ENCODE assay signal across 18 cellular contexts in the genomic region with DNA sequence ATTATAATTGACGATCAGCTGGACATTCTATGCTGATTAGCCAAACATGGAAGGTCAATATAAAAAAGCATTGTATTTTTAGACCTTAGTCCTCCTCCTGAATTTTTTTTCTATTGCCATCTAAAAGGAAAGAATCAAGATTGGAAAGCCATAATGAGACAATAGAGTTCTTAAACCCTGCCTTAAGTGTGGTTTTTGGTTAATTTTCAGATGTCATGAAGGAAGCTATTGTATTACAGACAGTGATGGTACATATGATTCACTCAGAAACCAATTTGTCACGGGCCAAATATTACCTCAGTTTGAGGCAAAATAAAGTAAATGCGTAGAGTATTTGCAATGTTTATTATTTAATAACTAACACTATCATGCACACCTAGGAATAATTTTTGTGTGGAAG.
A peak's percentile ranks its signal among the peaks of the same experiment; 100 is the strongest.
DNase-seq lines count a peak whose midpoint lies in the region; TF ChIP-seq lines count a peak whose summit lies in the region.
"Had no signal": no experiment of that assay in that cellular context is flagged by ENCODE, and none has a peak within 500 bp of the region (broad histone marks: within the 10 kb centered on the region; RNA-seq: fewer than 3 reads in every experiment).

No MANE protein-coding gene starts in this region.

- no peaks in the 10 kb centered on the region for H4K20me1 ChIP-seq in mammary epithelial cell (ENCODE audit: insufficient read depth, low read length)
- H4K20me1 ChIP-seq: BLaER1 had no signal

- no peaks in the 10 kb centered on the region for H3K9me3 ChIP-seq in mammary epithelial cell (replicated peaks; ENCODE audit: insufficient read depth, low read length)
- H3K9me3 ChIP-seq: BLaER1, HAP-1 had no signal

- H3K27me3 Mint-ChIP-seq in MCF 10A (ENCODE audit: insufficient read depth, unreplicated experiment): no peaks in the 10 kb centered on the region
- H3K27me3 Mint-ChIP-seq: B cell; CD4-positive, CD25-positive, alpha-beta regulatory T cell had no signal

- no peaks in the 10 kb centered on the region for H3K27me3 ChIP-seq in mammary epithelial cell (ENCODE audit: insufficient read depth, low read length)
- H3K27me3 ChIP-seq: BLaER1 had no signal

- no peaks in the 10 kb centered on the region for H3K79me2 ChIP-seq in mammary epithelial cell (ENCODE audit: insufficient read depth, low read length)

- H3K27ac Mint-ChIP-seq in MCF 10A (ENCODE audit: low read depth, unreplicated experiment): no peak overlapping the region
- H3K27ac Mint-ChIP-seq: B cell; CD4-positive, CD25-positive, alpha-beta regulatory T cell; CD8-positive, alpha-beta T cell; GM23338; HFFc6 had no signal

- WGBS in mammary epithelial cell (ENCODE audit: low coverage, missing lambda C conversion rate): 18% methylated on average over 3 of the region's 3 CpGs

- H3K4me2 ChIP-seq in mammary epithelial cell (ENCODE audit: insufficient read depth, low read depth, low read length): peak overlapping the region; percentile 18
- H3K4me2 ChIP-seq: BLaER1, GM23338 had no signal

- CTCF ChIA-PET in mammary epithelial cell (lab: Charles Lee; ENCODE audit: low non-redundant PET) (no interaction called here), MCF 10A (lab: Yijun Ruan, JAX) (no interaction called here)

- dilution Hi-C loops in mammary epithelial cell (cut with HindIII; ENCODE audit: low sequenced_read_pairs): no loop called here

- no peaks in the 10 kb centered on the region for H3K4me1 Mint-ChIP-seq in MCF 10A (ENCODE audit: insufficient read depth, unreplicated experiment)
- H3K4me1 Mint-ChIP-seq: B cell; CD4-positive, CD25-positive, alpha-beta regulatory T cell; GM23338 had no signal

- POLR2A ChIA-PET in MCF 10A (lab: Yijun Ruan, JAX): no interaction called here

- intact Hi-C loops in mammary epithelial cell (cut with micrococcal nuclease): no loop called here
- intact Hi-C loops in MCF 10A (cut with micrococcal nuclease): no loop called here

- TF ChIP-seq CTCF in mammary epithelial cell (conservative IDR thresholded peaks at IDR 0.05 in 1 of 2, IDR thresholded peaks at IDR 0.05 in 1 of 2; ENCODE audit: extremely low read depth in 1 of 2, insufficient read depth in 1 of 2, low read depth in 1 of 2, low read length in 2 of 2) (no peak), MCF 10A (IDR thresholded peaks at IDR 0.05; ENCODE audit: unreplicated experiment) (no peak), GM10266 (IDR thresholded peaks at IDR 0.05; ENCODE audit: control insufficient read depth, insufficient read depth, low read depth, missing control alignments) (no peak)

- DNase-seq in mammary epithelial cell: peak; percentile 74
- DNase-seq in MCF 10A (ENCODE audit: unreplicated experiment): no peak
- peak; percentile 16 for DNase-seq in M059J (ENCODE audit: low read depth)
- DNase-seq in foreskin melanocyte: peak; percentile 31
- DNase-seq in GM10266 (ENCODE audit: extremely low spot score): no peak
- DNase-seq in HuH-7 (ENCODE audit: low spot score): no peak
- DNase-seq: CD4-positive, CD25-positive, alpha-beta regulatory T cell; CD8-positive, alpha-beta T cell; DMS53; DMS79 treated with DMSO at 0.1 percent for 48 hours; GF-D8; HFFc6 had no signal

- no peaks in the 10 kb centered on the region for H3K36me3 Mint-ChIP-seq in MCF 10A (ENCODE audit: insufficient read depth, unreplicated experiment)
- H3K36me3 Mint-ChIP-seq: CD4-positive, CD25-positive, alpha-beta regulatory T cell; CD8-positive, alpha-beta T cell had no signal

- in situ Hi-C loops in mammary epithelial cell (cut with MboI; ENCODE audit: low sequenced_read_pairs in 2 of 2): loop anchor here in 1 of 2 donors (25.0 kb wide), 1 partner anchor 100 kb away; no protein-coding TSS in a partner anchor

- no peaks in the 10 kb centered on the region for H3K36me3 ChIP-seq in mammary epithelial cell (ENCODE audit: insufficient read depth, low read length)
- H3K36me3 ChIP-seq: BLaER1, HAP-1 had no signal

- no peak overlapping the region for H3K4me3 Mint-ChIP-seq in MCF 10A (ENCODE audit: unreplicated experiment)
- H3K4me3 Mint-ChIP-seq: B cell; CD4-positive, CD25-positive, alpha-beta regulatory T cell; CD8-positive, alpha-beta T cell; GM23338; HFFc6 had no signal

- no peak overlapping the region for H3K4me3 ChIP-seq in mammary epithelial cell (replicated peaks in 1 of 3; ENCODE audit: insufficient read depth in 1 of 3, low read depth in 2 of 3, low read length in 3 of 3)
- H3K4me3 ChIP-seq: BLaER1, GM23338, HAP-1 had no signal

- BruUV-seq in mammary epithelial cell (replicated peaks; lab: Mats Ljungman, UMichigan) (no TSS peak), MCF 10A (replicated peaks; lab: Mats Ljungman, UMichigan) (no TSS peak)

- H3K27ac ChIP-seq in mammary epithelial cell (ENCODE audit: insufficient read depth, low read depth, low read length): peak overlapping the region; percentile 78
- H3K27ac ChIP-seq: 22Rv1, BLaER1, C4-2B had no signal

- no peak overlapping the region for H3K9ac ChIP-seq in mammary epithelial cell (ENCODE audit: insufficient read depth, low read length)
- H3K9ac ChIP-seq: BLaER1 had no signal

- peak overlapping the region; percentile 25 for H2AFZ ChIP-seq in mammary epithelial cell (ENCODE audit: low read depth, low read length)
- H2AFZ ChIP-seq: GM23338 had no signal

- H3K9me3 Mint-ChIP-seq in MCF 10A (ENCODE audit: unreplicated experiment): peaks cover 14% of the 10 kb centered on the region
- H3K9me3 Mint-ChIP-seq: GM23338, HFFc6 had no signal

- H3K4me1 ChIP-seq in mammary epithelial cell (ENCODE audit: insufficient read depth, low read length): peaks cover 16% of the 10 kb centered on the region
- H3K4me1 ChIP-seq: BLaER1, HAP-1 had no signal

Comparison
In these comparisons a context has a peak if more than half of its experiments do, and no peak if none do; other contexts are left out.
1. DNase-seq: peak in mammary epithelial cell (single experiment), M059J (single experiment) and foreskin melanocyte (single experiment); none in MCF 10A (single experiment), GM10266 (single experiment) and HuH-7 (single experiment).